9 cellular contexts compared by ENCODE assay signal in the genomic region with DNA sequence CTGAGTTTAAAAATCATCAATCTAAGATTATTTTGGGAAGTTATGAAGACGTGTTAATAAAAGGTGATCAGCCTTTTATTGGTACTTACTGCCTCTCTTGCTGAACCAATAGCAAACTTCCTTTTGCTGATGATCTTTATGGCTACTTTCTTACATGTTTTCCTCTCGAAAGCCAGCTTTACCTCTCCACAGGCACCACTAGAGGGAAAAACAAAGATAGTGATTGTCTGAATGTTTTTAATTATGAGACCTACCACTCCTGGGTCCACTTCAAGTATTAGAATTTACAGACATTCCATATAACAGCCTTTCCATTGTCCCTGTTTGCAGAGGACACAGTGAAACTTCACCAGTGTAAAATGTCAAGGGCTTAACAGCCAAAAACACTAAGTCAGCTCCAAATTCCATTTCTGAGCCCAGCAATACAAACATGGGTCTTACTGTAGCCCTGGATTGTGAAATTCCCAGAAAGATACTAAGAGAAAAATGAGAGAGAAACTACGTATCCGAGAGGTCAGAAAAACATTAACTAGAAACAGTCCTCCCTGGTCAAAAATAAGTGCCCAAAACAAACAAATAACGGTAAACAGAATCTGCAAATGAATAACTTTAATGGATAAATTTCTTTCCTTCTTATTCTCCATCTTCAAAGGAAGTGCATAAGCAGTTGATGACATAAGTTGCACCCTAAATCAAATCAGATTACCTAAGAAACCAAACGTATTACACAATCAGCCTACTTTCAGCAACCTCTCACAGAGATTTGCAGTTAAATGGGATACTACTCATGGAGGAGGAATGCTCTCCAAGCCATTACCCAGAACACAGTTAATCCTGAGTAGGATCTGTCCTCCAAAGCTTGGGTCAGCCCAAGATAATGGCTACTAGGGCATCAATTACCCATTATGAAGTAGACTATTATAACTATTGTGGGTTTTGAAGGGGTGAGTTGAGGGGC. TPM values are rescaled to one million over a fixed set of nuclear protein-coding genes. Genes with fewer than 3 reads are reported as not detected.
A peak's percentile ranks its signal among the peaks of the same experiment; 100 is the strongest.
DNase-seq lines count a peak whose midpoint lies in the region; ATAC-seq and FAIRE-seq lines count a peak whose summit lies in the region.
"Had no signal": no experiment of that assay in that cellular context is flagged by ENCODE, and none has a peak within 500 bp of the region (broad histone marks: within the 10 kb centered on the region; RNA-seq: fewer than 3 reads in every experiment).

No MANE protein-coding gene starts in this region.

- no peak for ATAC-seq in HG03354 (IDR thresholded peaks at IDR 0.05; ENCODE audit: poor library complexity, severe bottlenecking, unreplicated experiment)
- no peak for ATAC-seq in HG03432 (IDR thresholded peaks at IDR 0.05; ENCODE audit: unreplicated experiment)

- no peak overlapping the region for H3K9ac ChIP-seq in muscle layer of colon (ENCODE audit: low read length)

- H3K27ac ChIP-seq in muscle layer of colon (ENCODE audit: low read depth, low read length) = peak overlapping the region; percentile 19

- FAIRE-seq in endometrium (lab: Jason Lieb, UNC) = peak; percentile 53

- no peaks in the 10 kb centered on the region for H3K9me3 ChIP-seq in muscle layer of colon (ENCODE audit: low read length)

- no peaks in the 10 kb centered on the region for H3K36me3 ChIP-seq in muscle layer of colon (ENCODE audit: insufficient read depth, low read length)

- no peak overlapping the region for H3K4me3 ChIP-seq in muscle layer of colon (ENCODE audit: low read depth in 1 of 2, low read length in 2 of 2)

- H3K27me3 ChIP-seq in muscle layer of colon (ENCODE audit: control insufficient read depth in 1 of 2, insufficient read depth in 2 of 2, low read length in 2 of 2) = no peaks in the 10 kb centered on the region

- peaks cover 4% of the 10 kb centered on the region for H3K4me1 ChIP-seq in muscle layer of colon (ENCODE audit: insufficient read depth, low read length)

- DNase-seq in AG08395 (ENCODE audit: low spot score) (peak; percentile 87), NCI-H460 (ENCODE audit: extremely low read depth, low read depth) (peak; percentile 96), activated gamma-delta T cell treated with Interleukin-2 at 50 U/mL for 16 hours (no peak), UCSD-AML1 (lab: John Stamatoyannopoulos, UW; ENCODE audit: unreplicated experiment) (no peak)
- DNase-seq: DMS 273 treated with DMSO at 0.1 percent for 48 hours had no signal

RNA-seq across cellular contexts. Expression of gene CHEK2, which starts 29.5 kb away (rescaled TPM):
- 65.4 and 77.3 TPM in 2 replicates for total RNA-seq in NCI-H460 (2014; rRNA removed; shearing (Covaris generic))
- 74.6 and 83.0 TPM in 2 replicates for polyA plus RNA-seq in NCI-H460 (2014; cell fraction: nucleus; rRNA removed)

RNA-seq across cellular contexts. Expression of gene HSCB, which starts 29.7 kb away (rescaled TPM):
- 14.6 and 23.2 TPM in 2 replicates for total RNA-seq in NCI-H460 (2014; rRNA removed; shearing (Covaris generic))
- polyA plus RNA-seq in NCI-H460 (2014; cell fraction: nucleus; rRNA removed) = 4.5 and 13.6 TPM in 2 replicates

RNA-seq across cellular contexts. Expression of gene TTC28, which starts 32.5 kb away (rescaled TPM):
- total RNA-seq in NCI-H460 (2014; rRNA removed; shearing (Covaris generic)) = 6.6 and 12.1 TPM in 2 replicates
- polyA plus RNA-seq in NCI-H460 (2014; cell fraction: nucleus; rRNA removed) = 7.2 and 8.9 TPM in 2 replicates

Comparison
In these comparisons a context has a peak if more than half of its experiments do, and no peak if none do; other contexts are left out.
1. DNase-seq: peak in AG08395 (single experiment) and NCI-H460 (single experiment); none in activated gamma-delta T cell treated with Interleukin-2 at 50 U/mL for 16 hours (single experiment) and UCSD-AML1 (single experiment).